ENCODE assay signal across 8 cellular contexts in the genomic region with DNA sequence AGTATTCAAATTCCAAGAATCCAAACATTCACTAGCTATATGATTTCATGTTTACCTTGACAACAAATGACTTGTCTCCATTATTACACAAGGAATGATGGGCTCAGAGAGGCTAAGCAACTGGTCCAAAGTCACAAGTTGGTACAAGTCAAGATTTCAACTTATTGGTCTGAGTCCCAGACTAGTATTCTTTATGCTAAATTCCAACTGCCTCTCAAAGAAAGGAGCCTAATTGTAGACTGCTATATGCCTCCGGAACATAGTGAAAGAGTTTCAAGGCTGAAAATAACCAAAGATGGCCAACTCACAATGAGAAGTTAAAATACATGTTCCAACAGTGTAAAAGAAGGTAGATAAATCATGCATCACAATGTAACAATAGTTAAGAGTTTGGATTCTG. TPM values are rescaled to one million over a fixed set of nuclear protein-coding genes. Genes with fewer than 3 reads are reported as not detected.
A peak's percentile ranks its signal among the peaks of the same experiment; 100 is the strongest.
DNase-seq lines count a peak whose midpoint lies in the region; ATAC-seq and TF ChIP-seq lines count a peak whose summit lies in the region.

No MANE protein-coding gene starts in this region.

- no peak for TF ChIP-seq POLR2A in sigmoid colon (IDR thresholded peaks at IDR 0.05)

- 80% methylated on average over 1 of the region's 1 CpG for WGBS in hepatocyte (ENCODE audit: low lambda C conversion rate, missing lambda C conversion rate)
- 64 to 92% methylated on average over 1 of the region's 1 CpG for WGBS in sigmoid colon, 2 donors

- TF ChIP-seq EP300 in sigmoid colon (IDR thresholded peaks at IDR 0.05), result no peak

- no peaks in the 10 kb centered on the region for H3K9me2 ChIP-seq in hepatocyte (replicated peaks; ENCODE audit: insufficient read depth)

- peak overlapping the region; percentile 86 for H3K4me2 ChIP-seq in hepatocyte

- intact Hi-C loops in activated CD4-positive, alpha-beta memory T cell treated with anti-CD3 and anti-CD28 coated beads for 36 hours (cut with micrococcal nuclease), result loop anchor here (5.0 kb wide), 1 partner anchor 419 kb away; no protein-coding TSS in a partner anchor
- intact Hi-C loops in sigmoid colon (cut with DNase I), result no loop called here

- H3K27me3 Mint-ChIP-seq in activated CD4-positive, alpha-beta memory T cell treated with anti-CD3 and anti-CD28 coated beads for 36 hours, result no peaks in the 10 kb centered on the region

- H3K27me3 ChIP-seq in hepatocyte (no peaks in the 10 kb centered on the region), MG63 (no peaks in the 10 kb centered on the region), sigmoid colon (no peaks in the 10 kb centered on the region)

- peaks cover 81% of the 10 kb centered on the region for H4K20me1 ChIP-seq in hepatocyte (ENCODE audit: insufficient read depth, poor library complexity, severe bottlenecking)

- peak overlapping the region; percentile 100 for H3K4me3 Mint-ChIP-seq in activated CD4-positive, alpha-beta memory T cell treated with anti-CD3 and anti-CD28 coated beads for 36 hours
- peak overlapping the region; percentile 100 for H3K4me3 Mint-ChIP-seq in stimulated activated effector memory CD8-positive, alpha-beta T cell treated with anti-CD3 and anti-CD28 coated beads, Interleukin-12 subunit alpha, Interleukin-12 subunit beta, amount 100 ng/mL, for 72 hours

- no peaks in the 10 kb centered on the region for H3K9me3 Mint-ChIP-seq in activated CD4-positive, alpha-beta memory T cell treated with anti-CD3 and anti-CD28 coated beads for 36 hours
- no peaks in the 10 kb centered on the region for H3K9me3 Mint-ChIP-seq in stimulated activated effector memory CD8-positive, alpha-beta T cell treated with anti-CD3 and anti-CD28 coated beads, Interleukin-12 subunit alpha, Interleukin-12 subunit beta, amount 100 ng/mL, for 72 hours

- H3K27ac Mint-ChIP-seq in activated CD4-positive, alpha-beta memory T cell treated with anti-CD3 and anti-CD28 coated beads for 36 hours, result peak overlapping the region; percentile 91
- H3K27ac Mint-ChIP-seq in stimulated activated effector memory CD8-positive, alpha-beta T cell treated with anti-CD3 and anti-CD28 coated beads, Interleukin-12 subunit alpha, Interleukin-12 subunit beta, amount 100 ng/mL, for 72 hours, result peak overlapping the region; percentile 99

- no peak for ATAC-seq in stimulated activated effector memory CD8-positive, alpha-beta T cell treated with anti-CD3 and anti-CD28 coated beads, Interleukin-12 subunit alpha, Interleukin-12 subunit beta, amount 100 ng/mL, for 72 hours

- peaks cover 57% of the 10 kb centered on the region for H3K4me1 Mint-ChIP-seq in activated CD4-positive, alpha-beta memory T cell treated with anti-CD3 and anti-CD28 coated beads for 36 hours (ENCODE audit: low read depth)
- peaks cover 57% of the 10 kb centered on the region for H3K4me1 Mint-ChIP-seq in stimulated activated effector memory CD8-positive, alpha-beta T cell treated with anti-CD3 and anti-CD28 coated beads, Interleukin-12 subunit alpha, Interleukin-12 subunit beta, amount 100 ng/mL, for 72 hours

- no peak overlapping the region for H2AFZ ChIP-seq in hepatocyte

- H3K36me3 Mint-ChIP-seq in activated CD4-positive, alpha-beta memory T cell treated with anti-CD3 and anti-CD28 coated beads for 36 hours, result peaks cover 77% of the 10 kb centered on the region
- H3K36me3 Mint-ChIP-seq in stimulated activated effector memory CD8-positive, alpha-beta T cell treated with anti-CD3 and anti-CD28 coated beads, Interleukin-12 subunit alpha, Interleukin-12 subunit beta, amount 100 ng/mL, for 72 hours, result peaks cover 98% of the 10 kb centered on the region

- CTCF ChIA-PET in activated CD4-positive, alpha-beta memory T cell treated with anti-CD3 and anti-CD28 coated beads for 36 hours (lab: Charles Lee), result interaction anchor here (1.1 to 1.9 kb wide), 5 partner anchors 60 to 756 kb away, joined by 3 to 10 read pairs (median 6); no protein-coding TSS in a partner anchor

- peaks cover 98% of the 10 kb centered on the region for H3K79me2 ChIP-seq in hepatocyte

- POLR2A ChIA-PET in activated CD4-positive, alpha-beta memory T cell treated with anti-CD3 and anti-CD28 coated beads for 36 hours (lab: Charles Lee), result interaction anchor here (1.1 to 7.2 kb wide), 5 partner anchors 7 to 416 kb away, joined by 3 to 154 read pairs (median 8); a partner anchor contains a TSS

- H3K27ac ChIP-seq in hepatocyte (peak overlapping the region; percentile 76), sigmoid colon (peak overlapping the region in 1 of 4 donors; percentile 13)

- peaks cover 54% of the 10 kb centered on the region for H3K4me1 ChIP-seq in hepatocyte (ENCODE audit: insufficient read depth)
- peaks cover 0 to 75% (median 54%) of the 10 kb centered on the region in 4 donors for H3K4me1 ChIP-seq in sigmoid colon

- TF ChIP-seq CTCF in hepatocyte (IDR thresholded peaks at IDR 0.05; ENCODE audit: poor library complexity), result no peak
- no peak for TF ChIP-seq CTCF in sigmoid colon (IDR thresholded peaks at IDR 0.05)

- H3K36me3 ChIP-seq in hepatocyte (replicated peaks; ENCODE audit: insufficient read depth, low read depth) (peaks cover 6% of the 10 kb centered on the region), MG63 (peaks cover 44% of the 10 kb centered on the region), sigmoid colon (peaks cover 0 to 11% (median 2%) of the 10 kb centered on the region in 4 donors)

- H3K9me3 ChIP-seq in hepatocyte (ENCODE audit: low read depth) (no peaks in the 10 kb centered on the region), MG63 (no peaks in the 10 kb centered on the region), sigmoid colon (no peaks in the 10 kb centered on the region)

- H3K4me3 ChIP-seq in hepatocyte, result peak overlapping the region; percentile 11
- H3K4me3 ChIP-seq in MG63, result no peak overlapping the region
- peak overlapping the region in 2 of 4 donors; percentile 90 to 93 for H3K4me3 ChIP-seq in sigmoid colon

- DNase-seq in NCI-H526 (lab: John Stamatoyannopoulos, UW), result peak; percentile 16 to 23
- DNase-seq in NCI-H526 treated with DMSO at 0.1 percent for 48 hours (lab: John Stamatoyannopoulos, UW), result no peak
- DNase-seq in activated CD4-positive, alpha-beta memory T cell treated with anti-CD3 and anti-CD28 coated beads for 36 hours, result no peak
- DNase-seq in hepatocyte (ENCODE audit: low spot score), result no peak
- no peak for DNase-seq in stimulated activated effector memory CD8-positive, alpha-beta T cell treated with anti-CD3 and anti-CD28 coated beads, Interleukin-12 subunit alpha, Interleukin-12 subunit beta, amount 100 ng/mL, for 72 hours (ENCODE audit: low spot score in 2 of 2)
- no peak for DNase-seq in NCI-H128 (lab: John Stamatoyannopoulos, UW; ENCODE audit: unreplicated experiment)
- no peak for DNase-seq in MG63
- no peak for DNase-seq in sigmoid colon

RNA-seq across cellular contexts. Expression of a gene that starts 7.5 kb away (rescaled TPM):
- 100 to 1,000 TPM; 137 to 144 TPM for total RNA-seq in activated CD4-positive, alpha-beta memory T cell treated with anti-CD3 and anti-CD28 coated beads for 36 hours
- 61.2 and 72.0 TPM in 2 replicates for total RNA-seq in hepatocyte
- polyA plus RNA-seq in hepatocyte, result 146 and 160 TPM in 2 replicates
- total RNA-seq in MG63 (2014; rRNA removed; shearing (Covaris generic); ENCODE audit: low replicate concordance), result 1.2 and 2.0 TPM in 2 replicates
- 10 to 100 TPM; 41.0 to 62.9 (median 49.5) TPM for total RNA-seq in sigmoid colon
- 10 to 100 TPM; 51.7 to 82.3 (median 57.3) TPM for polyA plus RNA-seq in sigmoid colon

Comparison
In these comparisons a context has a peak if more than half of its experiments do, and no peak if none do; other contexts are left out.
1. DNase-seq: peak in NCI-H526 (2 of 2); none in NCI-H526 treated with DMSO at 0.1 percent for 48 hours (single experiment), activated CD4-positive, alpha-beta memory T cell treated with anti-CD3 and anti-CD28 coated beads for 36 hours (single experiment), hepatocyte (single experiment), stimulated activated effector memory CD8-positive, alpha-beta T cell treated with anti-CD3 and anti-CD28 coated beads, Interleukin-12 subunit alpha, Interleukin-12 subunit beta, amount 100 ng/mL, for 72 hours (0 of 2), NCI-H128 (single experiment), MG63 (single experiment) and sigmoid colon (single experiment).
2. RNA of a gene that starts 7.5 kb away (total RNA-seq): 137 to 144 TPM in activated CD4-positive, alpha-beta memory T cell treated with anti-CD3 and anti-CD28 coated beads for 36 hours, 61.2 to 72.0 TPM in hepatocyte and 41.0 to 62.9 TPM in sigmoid colon; 1.2 to 2.0 TPM in MG63; every median in the first group is over 10 times any median in the second.